7 cellular contexts compared by ENCODE assay signal in genomic region chr10:75359876-75360275, GRCh38. TPM values are rescaled to one million over a fixed set of nuclear protein-coding genes. Genes with fewer than 3 reads are reported as not detected.
DNase-seq lines count a peak whose midpoint lies in the region; ATAC-seq, FAIRE-seq and TF ChIP-seq lines count a peak whose summit lies in the region.
"Not testable (repeated sequence)": the region's sequence is repeated elsewhere in the genome, so short reads cannot be mapped to it uniquely, and the experiment has no call there.

No MANE protein-coding gene starts in this region.

- not testable (repeated sequence) for H4K20me1 ChIP-seq in IMR-90 (ENCODE audit: insufficient read depth, low read length)

- peak overlapping the region; percentile 69 for H2AFZ ChIP-seq in IMR-90 (replicated peaks; ENCODE audit: low read length, poor library complexity)

- H3K23ac ChIP-seq in IMR-90 (ENCODE audit: low read depth, low read length), result peak overlapping the region; percentile 45; the same call in 1 of the 2 replicates

- not testable (repeated sequence) for H3K4me3 ChIP-seq in IMR-90 (ENCODE audit: insufficient read depth, low read depth, low read length); choroid plexus epithelial cell (ENCODE audit: low read depth, low read length); small intestine (ENCODE audit: low read depth in 1 of 2, low read length in 2 of 2)

- H3K9ac ChIP-seq in IMR-90 (ENCODE audit: low read depth, low read length), result not testable (repeated sequence)

- not testable (repeated sequence) for H3K9me3 ChIP-seq in IMR-90 (ENCODE audit: control insufficient read depth, insufficient read depth, low read length); small intestine (ENCODE audit: control insufficient read depth, low read depth)

- not testable (repeated sequence) for BruUV-seq in IMR-90 (replicated peaks; lab: Mats Ljungman, UMichigan)

- H4K5ac ChIP-seq in IMR-90 (ENCODE audit: low read depth, low read length), result peak overlapping the region; percentile 15; the same call in 1 of the 2 replicates

- in situ Hi-C loops in IMR-90 (cut with MboI; ENCODE audit: low sequenced_read_pairs), result not testable (repeated sequence)

- H3K9me1 ChIP-seq in IMR-90 (ENCODE audit: insufficient read depth, low read length), result peaks cover 14% of the 10 kb centered on the region

- peak overlapping the region; percentile 74; the same call in 1 of the 2 replicates for H3K14ac ChIP-seq in IMR-90 (replicated peaks; ENCODE audit: low read depth, low read length)

- TF ChIP-seq CTCF in IMR-90 (conservative IDR thresholded peaks at IDR 0.05; ENCODE audit: low read depth, low read length); RWPE1 (conservative IDR thresholded peaks at IDR 0.05; ENCODE audit: low read depth); choroid plexus epithelial cell (conservative IDR thresholded peaks at IDR 0.05; ENCODE audit: low read depth, low read length): not testable (repeated sequence)

- peak overlapping the region; percentile 87 for H2BK20ac ChIP-seq in IMR-90 (ENCODE audit: low read depth, low read length)

- H3K27ac ChIP-seq in IMR-90 (ENCODE audit: insufficient read depth, low read length) (peak overlapping the region; percentile 45; the same call in 1 of the 2 replicates), RWPE1 (peak overlapping the region; percentile 96), small intestine (ENCODE audit: low read depth in 1 of 2, low read length in 1 of 2) (peak overlapping the region in 1 of 2 donors; percentile 16)

- dilution Hi-C loops in IMR-90 (cut with HindIII; ENCODE audit: low sequenced_read_pairs, unreplicated experiment), result not testable (repeated sequence)

- not testable (repeated sequence) for H2AK9ac ChIP-seq in IMR-90 (replicated peaks; ENCODE audit: low read depth, low read length, poor library complexity)

- WGBS in IMR-90 (ENCODE audit: extremely low coverage in 2 of 2, insufficient read length in 1 of 2), 2 experiments, result no CpG with 5 or more reads among the region's 8 CpGs
- WGBS in small intestine, 3 donors, result 44 to 65% (median 61%) methylated on average over 7 to 8 of the region's 8 CpGs

- H3K4me1 ChIP-seq in IMR-90 (ENCODE audit: control insufficient read depth, insufficient read depth, low read length) (peaks cover 13% of the 10 kb centered on the region), small intestine (ENCODE audit: control insufficient read depth in 2 of 2, insufficient read depth in 1 of 2, low read depth in 1 of 2, low read length in 1 of 2) (peaks cover 4 to 14% of the 10 kb centered on the region in 2 donors)

- FAIRE-seq in small intestine (lab: Jason Lieb, UNC), result not testable (repeated sequence)

- H3K18ac ChIP-seq in IMR-90 (ENCODE audit: low read depth, low read length), result peak overlapping the region; percentile 14; the same call in 1 of the 2 replicates

- peak overlapping the region; percentile 82 for H4K91ac ChIP-seq in IMR-90 (ENCODE audit: insufficient read depth, low read depth, low read length)

- H3K4me2 ChIP-seq in IMR-90 (ENCODE audit: low read depth, low read length), result not testable (repeated sequence)

- peak overlapping the region; percentile 85 for H2BK120ac ChIP-seq in IMR-90 (ENCODE audit: low read depth, low read length)

- POLR2A ChIA-PET in IMR-90 (lab: Charles Lee; ENCODE audit: unreplicated experiment) (interaction anchor here (0.6 kb wide), 1 partner anchor 92 kb away, joined by 13 read pairs; no protein-coding TSS in a partner anchor), RWPE1 (lab: Yijun Ruan, JAX; ENCODE audit: low non-redundant PET) (interaction anchor here (0.6 kb wide), 1 partner anchor 10 kb away, joined by 3 read pairs; no protein-coding TSS in a partner anchor)

- intact Hi-C loops in IMR-90 (cut with micrococcal nuclease), result loop anchor here (5.0 kb wide), 1 partner anchor 1203 kb away; no protein-coding TSS in a partner anchor

- DNase-seq in DMS79 (lab: John Stamatoyannopoulos, UW) (peak; percentile 29), NCI-H2107 (lab: John Stamatoyannopoulos, UW) (peak; percentile 21), choroid plexus epithelial cell (ENCODE audit: low read depth) (peak; percentile 8), kidney tubule cell (ENCODE audit: low spot score) (peak; percentile 4), small intestine (peak; percentile 29)
- DNase-seq in IMR-90; RWPE1 (ENCODE audit: low spot score): not testable (repeated sequence)

- not testable (repeated sequence) for H3K27me3 ChIP-seq in IMR-90 (ENCODE audit: control insufficient read depth, insufficient read depth, low read length); small intestine (ENCODE audit: control insufficient read depth in 2 of 2, insufficient read depth in 2 of 2, low read length in 2 of 2)

- H2BK15ac ChIP-seq in IMR-90 (ENCODE audit: low read depth, low read length), result peak overlapping the region; percentile 32; the same call in 2 of the 3 replicates

- TF ChIP-seq RAD21 in IMR-90 (IDR thresholded peaks at IDR 0.05; ENCODE audit: low read length), result not testable (repeated sequence)

- peak overlapping the region; percentile 17 for H2BK5ac ChIP-seq in IMR-90 (ENCODE audit: low read depth, low read length, poor library complexity, severe bottlenecking)

- peak overlapping the region; percentile 39 for H2AK5ac ChIP-seq in IMR-90 (ENCODE audit: low read depth, low read length)

- not testable (repeated sequence) for H3K56ac ChIP-seq in IMR-90 (ENCODE audit: extremely low read depth, insufficient read depth, low read length)

- TF ChIP-seq POLR2A in IMR-90 (IDR thresholded peaks at IDR 0.05; ENCODE audit: low read depth, low read length), result not testable (repeated sequence)

- H3K4ac ChIP-seq in IMR-90 (ENCODE audit: low read depth, low read length), result peak overlapping the region; percentile 78

- not testable (repeated sequence) for ATAC-seq in IMR-90 (ENCODE audit: low read depth)

- CTCF ChIA-PET in IMR-90 (lab: Yijun Ruan, JAX), result interaction anchor here (0.6 to 2.0 kb wide), 2 partner anchors 35 to 921 kb away, joined by 3 to 5 read pairs; no protein-coding TSS in a partner anchor
- CTCF ChIA-PET in RWPE1 (lab: Yijun Ruan, JAX), result interaction anchor here (1.0 to 1.4 kb wide), 2 partner anchors 36 to 42 kb away, joined by 3 to 4 read pairs; no protein-coding TSS in a partner anchor

- H3K79me1 ChIP-seq in IMR-90 (ENCODE audit: low read depth in 1 of 2, low read length in 2 of 2), result not testable (repeated sequence)

- peak overlapping the region; percentile 4 to 56; a peak in 3 of 4 replicates for H4K8ac ChIP-seq in IMR-90 (ENCODE audit: low read depth in 2 of 2, low read length in 2 of 2)

- H3K36me3 ChIP-seq in IMR-90 (ENCODE audit: control insufficient read depth, insufficient read depth, low read length); small intestine (ENCODE audit: control insufficient read depth in 2 of 2, insufficient read depth in 2 of 2, low read length in 2 of 2): not testable (repeated sequence)

RNA-seq across cellular contexts. Expression of gene ZNF503, which starts 41.7 kb away (rescaled TPM):
- total RNA-seq in IMR-90 (2012; rRNA removed), result 0.36 and 0.83 TPM in 2 replicates
- polyA plus RNA-seq in IMR-90 (2012; rRNA removed) (5.8 and 7.2 TPM in 2 replicates), small intestine (10 to 100 TPM in 1 of 3 donors, 1 to 10 TPM in 2; 2.0 to 17.2 (median 5.9) TPM)
- 9.6 and 16.1 TPM in 2 replicates for polyA plus RNA-seq in IMR-90 (2012; cell fraction: cytosol; rRNA removed)
- 7.7 and 20.9 TPM in 2 replicates for polyA plus RNA-seq in IMR-90 (2012; cell fraction: nucleus; rRNA removed; ENCODE audit: low replicate concordance)
